ENCODE assay signal across 8 cellular contexts in the genomic region with DNA sequence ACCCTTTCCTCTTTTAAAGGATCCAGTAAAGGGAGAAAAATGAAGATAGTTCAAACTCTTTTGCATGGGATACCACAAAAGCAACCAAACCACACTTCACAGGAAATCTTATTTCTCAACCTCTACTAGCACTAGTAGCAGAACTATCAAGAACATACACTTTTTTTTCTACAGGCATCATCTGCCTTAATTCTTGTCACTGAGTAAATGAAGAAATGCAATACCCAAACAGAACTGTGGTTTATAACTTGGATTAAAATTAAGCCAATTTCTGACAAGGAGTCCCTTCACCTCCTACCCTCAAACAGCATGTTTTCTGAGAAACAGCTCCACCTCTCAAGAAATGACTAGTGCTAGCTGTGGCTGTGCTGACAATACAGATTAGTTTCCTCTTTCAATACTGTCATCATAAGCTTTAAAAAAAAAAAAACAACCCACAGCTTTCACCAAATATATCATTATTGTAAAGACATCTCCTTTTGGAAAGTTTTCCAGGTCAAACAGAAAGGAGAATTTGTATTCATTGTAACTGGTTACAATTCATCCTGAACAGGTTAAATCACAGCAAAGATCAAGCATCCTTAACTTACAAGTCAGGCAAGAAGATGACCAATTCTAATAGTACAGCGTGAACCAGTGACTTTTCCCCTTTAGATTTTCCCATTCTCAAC. TPM values are rescaled to one million over a fixed set of nuclear protein-coding genes. Genes with fewer than 3 reads are reported as not detected.
DNase-seq lines count a peak whose midpoint lies in the region; ATAC-seq and TF ChIP-seq lines count a peak whose summit lies in the region.

No MANE protein-coding gene starts in this region.

- no peak for TF ChIP-seq POLR2A in transverse colon (IDR thresholded peaks at IDR 0.05)

- no peak for TF ChIP-seq EP300 in transverse colon (IDR thresholded peaks at IDR 0.05; ENCODE audit: low read depth)

- H4K12ac ChIP-seq in trophoblast cell (ENCODE audit: low read depth, low read length): no peak overlapping the region

- H2BK120ac ChIP-seq in trophoblast cell (ENCODE audit: insufficient read depth, low read length, poor library complexity): no peak overlapping the region

- H3K4me1 ChIP-seq in BLaER1 (peaks cover 52% of the 10 kb centered on the region), left ventricle myocardium inferior (peaks cover 14% of the 10 kb centered on the region), transverse colon (peaks cover 4 to 41% (median 15%) of the 10 kb centered on the region in 4 donors), trophoblast cell (ENCODE audit: control insufficient read depth in 1 of 2, insufficient read depth in 2 of 2, low read length in 2 of 2) (peaks cover 7% of the 10 kb centered on the region in 2 experiments)

- H3K36me3 ChIP-seq in BLaER1 (peaks cover 47% of the 10 kb centered on the region), left ventricle myocardium inferior (peaks cover 11% of the 10 kb centered on the region), transverse colon (peaks cover 0 to 10% (median 2%) of the 10 kb centered on the region in 4 donors), trophoblast cell (ENCODE audit: control insufficient read depth in 1 of 2, insufficient read depth in 2 of 2, low read length in 2 of 2) (peaks cover 2% of the 10 kb centered on the region in 2 experiments)

- H3K9me3 ChIP-seq in BLaER1 (peaks cover 8% of the 10 kb centered on the region), left ventricle myocardium inferior (replicated peaks) (no peaks in the 10 kb centered on the region), transverse colon (no peaks in the 10 kb centered on the region), trophoblast cell (ENCODE audit: insufficient read depth, low read depth, low read length) (no peaks in the 10 kb centered on the region)

- H3K79me1 ChIP-seq in trophoblast cell (ENCODE audit: low read length): no peaks in the 10 kb centered on the region

- H3K4me2 ChIP-seq in BLaER1 (peak overlapping the region; percentile 81), trophoblast cell (ENCODE audit: low read length) (no peak overlapping the region)

- no peak overlapping the region for H3K18ac ChIP-seq in trophoblast cell (ENCODE audit: low read length)

- H3K9ac ChIP-seq in BLaER1: peak overlapping the region; percentile 59; the same call in 1 of the 2 replicates
- H3K9ac ChIP-seq in trophoblast cell (ENCODE audit: low read length): no peak overlapping the region

- no peaks in the 10 kb centered on the region for H3K27me3 ChIP-seq in BLaER1
- no peaks in the 10 kb centered on the region for H3K27me3 ChIP-seq in left ventricle myocardium inferior (ENCODE audit: low read depth)
- H3K27me3 ChIP-seq in transverse colon: no peaks in the 10 kb centered on the region
- no peaks in the 10 kb centered on the region for H3K27me3 ChIP-seq in trophoblast cell (ENCODE audit: insufficient read depth, low read length)

- H3K4me3 ChIP-seq in BLaER1: no peak overlapping the region; the same call in 1 of the 2 replicates
- no peak overlapping the region for H3K4me3 ChIP-seq in left ventricle myocardium inferior
- H3K4me3 ChIP-seq in transverse colon: no peak overlapping the region
- H3K4me3 ChIP-seq in trophoblast cell (ENCODE audit: low read depth, low read length): no peak overlapping the region

- no peaks in the 10 kb centered on the region for H3K79me2 ChIP-seq in trophoblast cell (ENCODE audit: control insufficient read depth, insufficient read depth, low read length, poor library complexity)

- 70 to 80% methylated on average over 1 of the region's 1 CpG for WGBS in transverse colon (ENCODE audit: low coverage in 1 of 2), 2 donors
- WGBS in trophoblast cell (ENCODE audit: extremely low coverage, insufficient coverage, insufficient read length): no CpG with 5 or more reads among the region's 1 CpG

- DNase-seq in activated CD4-positive, alpha-beta T cell treated with anti-CD3 and anti-CD28 coated beads for 48 hours: peak; percentile 49
- DNase-seq in left ventricle myocardium inferior (no peak), transverse colon (no peak), NCI-H345 treated with DMSO at 0.1 percent for 48 hours (lab: John Stamatoyannopoulos, UW; ENCODE audit: unreplicated experiment) (no peak), trophoblast cell (no peak)

- ATAC-seq in GM19395 (IDR thresholded peaks at IDR 0.05; ENCODE audit: unreplicated experiment) (peak; percentile 87), HG03432 (IDR thresholded peaks at IDR 0.05; ENCODE audit: unreplicated experiment) (peak; percentile 80)

- H2AFZ ChIP-seq in trophoblast cell (ENCODE audit: insufficient read depth, low read length, poor library complexity): no peak overlapping the region

- intact Hi-C loops in left ventricle myocardium inferior (cut with micrococcal nuclease): no loop called here
- intact Hi-C loops in transverse colon (cut with DNase I; ENCODE audit: low total_unique reads): no loop called here

- peak overlapping the region; percentile 81 for H3K27ac ChIP-seq in BLaER1
- peak overlapping the region; percentile 37 for H3K27ac ChIP-seq in left ventricle myocardium inferior (replicated peaks)
- peak overlapping the region; percentile 76 to 83 (median 80) for H3K27ac ChIP-seq in transverse colon
- no peak overlapping the region for H3K27ac ChIP-seq in trophoblast cell (ENCODE audit: low read depth, low read length)

- H3K4ac ChIP-seq in trophoblast cell (ENCODE audit: low read depth, low read length): no peak overlapping the region

- peaks cover 18% of the 10 kb centered on the region for H4K20me1 ChIP-seq in BLaER1

- H3K23ac ChIP-seq in trophoblast cell (ENCODE audit: low read length): no peak overlapping the region

- no peak overlapping the region for H2AK5ac ChIP-seq in trophoblast cell (ENCODE audit: low read length)

- H2BK5ac ChIP-seq in trophoblast cell (ENCODE audit: low read depth, low read length, poor library complexity): no peak overlapping the region

- in situ Hi-C loops in transverse colon (cut with MboI; ENCODE audit: low pct_ligation_motif_present in 1 of 4, low pct_unique_long_range_greater_than_20kb in 1 of 4, low sequenced_read_pairs in 3 of 4): loop anchor here in 1 of 4 donors (10.0 kb wide), 1 partner anchor 45 kb away; a partner anchor contains a TSS

- H4K91ac ChIP-seq in trophoblast cell (ENCODE audit: low read depth, low read length): no peak overlapping the region

- no peak overlapping the region for H2BK12ac ChIP-seq in trophoblast cell (ENCODE audit: low read length)

- H3K14ac ChIP-seq in trophoblast cell (ENCODE audit: low read length): no peak overlapping the region

- TF ChIP-seq CTCF in left ventricle myocardium inferior (IDR thresholded peaks at IDR 0.05; ENCODE audit: borderline replicate concordance) (no peak), transverse colon (IDR thresholded peaks at IDR 0.05) (no peak)

- H4K8ac ChIP-seq in trophoblast cell (ENCODE audit: low read depth, low read length): no peak overlapping the region

RNA-seq across cellular contexts. Expression of a gene that starts 44.4 kb away (rescaled TPM):
- total RNA-seq in left ventricle myocardium inferior (11.0 TPM), transverse colon (10 to 100 TPM; 10.5 to 65.7 (median 46.1) TPM)
- polyA plus RNA-seq in trophoblast cell (2013): 23.3 and 26.4 TPM in 2 replicates
